ENCODE assay signal across 8 cellular contexts in the genomic region with DNA sequence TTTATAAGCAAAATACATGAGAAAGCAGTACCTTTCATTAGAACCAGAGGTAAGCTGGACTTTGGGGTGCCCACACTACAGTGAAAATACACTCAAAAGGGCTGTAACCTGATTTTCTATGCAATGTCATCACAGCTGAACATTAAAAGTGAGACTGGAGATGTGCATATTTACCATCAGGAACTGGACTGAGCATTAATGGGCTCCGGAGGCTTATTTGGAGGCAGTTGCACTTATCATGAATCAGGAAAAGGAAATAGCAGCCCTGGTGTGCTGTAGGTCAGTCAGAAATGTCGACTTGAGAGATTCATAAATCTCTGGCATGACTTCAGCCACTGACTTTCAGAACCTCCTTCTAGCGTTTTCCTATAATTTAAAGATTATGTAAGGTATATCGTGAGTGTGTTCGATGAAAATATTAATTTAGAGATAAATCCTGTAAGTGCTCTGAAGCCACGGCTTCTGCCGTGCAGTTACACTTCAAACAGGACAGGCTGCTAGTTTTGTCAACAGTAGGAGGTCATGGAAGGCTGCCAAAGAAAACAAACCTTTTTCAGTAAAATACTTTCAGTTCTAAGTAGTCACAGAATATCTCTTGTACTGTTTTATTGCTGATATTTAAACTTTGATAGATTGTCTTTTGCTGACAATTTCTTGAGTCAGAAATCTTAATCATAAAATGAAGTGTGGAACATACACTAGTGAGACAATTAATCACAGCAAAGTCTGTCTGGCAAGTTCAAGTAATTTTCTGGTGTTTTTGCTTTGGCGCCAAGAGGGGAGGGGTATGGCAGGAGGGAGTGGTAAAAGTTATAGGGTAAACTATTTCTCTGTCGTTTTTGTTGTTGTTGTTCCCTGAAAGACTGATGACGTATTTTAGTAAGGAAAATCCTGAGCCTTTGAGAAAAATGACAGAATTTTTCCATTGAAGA.
DNase-seq lines count a peak whose midpoint lies in the region; ATAC-seq and TF ChIP-seq lines count a peak whose summit lies in the region.

No MANE protein-coding gene starts in this region.

- H3K4me1 ChIP-seq in body of pancreas (peaks cover 15% of the 10 kb centered on the region), lower lobe of right lung (peaks cover 6% of the 10 kb centered on the region)
- no peaks in the 10 kb centered on the region for H3K4me1 ChIP-seq in CD8-positive, alpha-beta T cell (ENCODE audit: insufficient read depth, low read length)

- no peak for TF ChIP-seq POLR2A in body of pancreas (IDR thresholded peaks at IDR 0.05)
- TF ChIP-seq POLR2A in lower leg skin (IDR thresholded peaks at IDR 0.05), result no peak

- H3K27ac ChIP-seq in C4-2B, result peak overlapping the region; percentile 79; the same call in 1 of the 2 replicates
- H3K27ac ChIP-seq in body of pancreas, result peak overlapping the region in 3 of 4 donors; percentile 24 to 62 (median 58)
- H3K27ac ChIP-seq in lower lobe of right lung, result no peak overlapping the region
- no peak overlapping the region for H3K27ac ChIP-seq in CD8-positive, alpha-beta T cell (ENCODE audit: low read depth, low read length)

- no peaks in the 10 kb centered on the region for H3K27me3 ChIP-seq in body of pancreas
- no peaks in the 10 kb centered on the region for H3K27me3 ChIP-seq in lower lobe of right lung (ENCODE audit: low read depth)
- no peaks in the 10 kb centered on the region for H3K27me3 ChIP-seq in CD8-positive, alpha-beta T cell (ENCODE audit: insufficient read depth, low read length)

- DNase-seq in NCI-H1417 (lab: John Stamatoyannopoulos, UW), result peak; percentile 49 to 88 (median 68)
- peak; percentile 16 to 49 (median 31) for DNase-seq in body of pancreas
- DNase-seq in lower lobe of right lung, result no peak
- DNase-seq in lower leg skin (ENCODE audit: low spot score in 2 of 2), result no peak
- no peak for DNase-seq in CD8-positive, alpha-beta T cell
- DNase-seq in immature natural killer cell, result no peak

- H3K9me3 Mint-ChIP-seq in CD8-positive, alpha-beta T cell, result peaks cover 3% of the 10 kb centered on the region
- peaks cover 0 to 13% (median 2%) of the 10 kb centered on the region in 6 donors for H3K9me3 Mint-ChIP-seq in immature natural killer cell

- 1 to 3% methylated on average over 10 of the region's 10 CpGs for WGBS in body of pancreas, 2 donors
- 8 to 11% methylated on average over 10 of the region's 10 CpGs for WGBS in lower leg skin, 2 donors

- no peak overlapping the region for H3K27ac Mint-ChIP-seq in CD8-positive, alpha-beta T cell
- H3K27ac Mint-ChIP-seq in immature natural killer cell, result no peak overlapping the region

- no peaks in the 10 kb centered on the region for H3K27me3 Mint-ChIP-seq in CD8-positive, alpha-beta T cell (ENCODE audit: low read depth)
- H3K27me3 Mint-ChIP-seq in immature natural killer cell (ENCODE audit: low read depth in 3 of 3), result no peaks in the 10 kb centered on the region

- CTCF ChIA-PET in CD8-positive, alpha-beta T cell (lab: Charles Lee), result no interaction called here

- no peaks in the 10 kb centered on the region for H3K4me1 Mint-ChIP-seq in CD8-positive, alpha-beta T cell (ENCODE audit: low read depth)
- H3K4me1 Mint-ChIP-seq in immature natural killer cell, result no peaks in the 10 kb centered on the region

- H3K9me3 ChIP-seq in body of pancreas (no peaks in the 10 kb centered on the region), lower lobe of right lung (no peaks in the 10 kb centered on the region)
- H3K9me3 ChIP-seq in CD8-positive, alpha-beta T cell (ENCODE audit: low read length), result no peaks in the 10 kb centered on the region

- ATAC-seq in body of pancreas (peak; percentile 81), lower lobe of right lung (peak in 1 of 2 donors; percentile 51), HG02885 (IDR thresholded peaks at IDR 0.05; ENCODE audit: poor library complexity, unreplicated experiment) (no peak)
- no peak for ATAC-seq in CD8-positive, alpha-beta T cell

- no peaks in the 10 kb centered on the region for H3K36me3 Mint-ChIP-seq in CD8-positive, alpha-beta T cell
- H3K36me3 Mint-ChIP-seq in immature natural killer cell, result no peaks in the 10 kb centered on the region

- POLR2A ChIA-PET in CD8-positive, alpha-beta T cell (lab: Charles Lee), result no interaction called here

- intact Hi-C loops in body of pancreas (cut with DNase I) (no loop called here), lower lobe of right lung (cut with DNase I) (no loop called here), lower leg skin (cut with DNase I; ENCODE audit: low total_unique reads) (no loop called here)
- intact Hi-C loops in CD8-positive, alpha-beta T cell (cut with DNase I, micrococcal nuclease), result no loop called here

- H3K36me3 ChIP-seq in body of pancreas (replicated peaks in 1 of 2; ENCODE audit: insufficient read depth in 1 of 2, low read depth in 2 of 2), result no peaks in the 10 kb centered on the region
- H3K36me3 ChIP-seq in lower lobe of right lung, result no peaks in the 10 kb centered on the region
- no peaks in the 10 kb centered on the region for H3K36me3 ChIP-seq in CD8-positive, alpha-beta T cell (ENCODE audit: insufficient read depth, low read length)

- no peak for TF ChIP-seq CTCF in C4-2B (conservative IDR thresholded peaks at IDR 0.05)
- no peak for TF ChIP-seq CTCF in body of pancreas (IDR thresholded peaks at IDR 0.05)
- TF ChIP-seq CTCF in lower lobe of right lung (IDR thresholded peaks at IDR 0.05), result no peak
- no peak for TF ChIP-seq CTCF in lower leg skin (IDR thresholded peaks at IDR 0.05)
- TF ChIP-seq CTCF in CD8-positive, alpha-beta T cell (IDR thresholded peaks at IDR 0.05), result no peak

- H3K4me3 Mint-ChIP-seq in CD8-positive, alpha-beta T cell, result no peak overlapping the region
- H3K4me3 Mint-ChIP-seq in immature natural killer cell, result no peak overlapping the region

- H3K4me3 ChIP-seq in body of pancreas (no peak overlapping the region), lower lobe of right lung (peak overlapping the region; percentile 31), lower leg skin (ENCODE audit: low read depth, poor library complexity, severe bottlenecking) (no peak overlapping the region)
- no peak overlapping the region for H3K4me3 ChIP-seq in CD8-positive, alpha-beta T cell (ENCODE audit: low read depth, low read length)

Comparison
In these comparisons a context has a peak if more than half of its experiments do, and no peak if none do; other contexts are left out.
1. H3K27ac ChIP-seq: peak in C4-2B (single experiment) and body of pancreas (3 of 4); none in lower lobe of right lung (single experiment) and CD8-positive, alpha-beta T cell (single experiment).
2. DNase-seq: peak in NCI-H1417 (3 of 3) and body of pancreas (4 of 4); none in lower lobe of right lung (single experiment), lower leg skin (0 of 2), CD8-positive, alpha-beta T cell (0 of 7) and immature natural killer cell (0 of 3).